1 cellular context compared by ENCODE assay signal in the genomic region with DNA sequence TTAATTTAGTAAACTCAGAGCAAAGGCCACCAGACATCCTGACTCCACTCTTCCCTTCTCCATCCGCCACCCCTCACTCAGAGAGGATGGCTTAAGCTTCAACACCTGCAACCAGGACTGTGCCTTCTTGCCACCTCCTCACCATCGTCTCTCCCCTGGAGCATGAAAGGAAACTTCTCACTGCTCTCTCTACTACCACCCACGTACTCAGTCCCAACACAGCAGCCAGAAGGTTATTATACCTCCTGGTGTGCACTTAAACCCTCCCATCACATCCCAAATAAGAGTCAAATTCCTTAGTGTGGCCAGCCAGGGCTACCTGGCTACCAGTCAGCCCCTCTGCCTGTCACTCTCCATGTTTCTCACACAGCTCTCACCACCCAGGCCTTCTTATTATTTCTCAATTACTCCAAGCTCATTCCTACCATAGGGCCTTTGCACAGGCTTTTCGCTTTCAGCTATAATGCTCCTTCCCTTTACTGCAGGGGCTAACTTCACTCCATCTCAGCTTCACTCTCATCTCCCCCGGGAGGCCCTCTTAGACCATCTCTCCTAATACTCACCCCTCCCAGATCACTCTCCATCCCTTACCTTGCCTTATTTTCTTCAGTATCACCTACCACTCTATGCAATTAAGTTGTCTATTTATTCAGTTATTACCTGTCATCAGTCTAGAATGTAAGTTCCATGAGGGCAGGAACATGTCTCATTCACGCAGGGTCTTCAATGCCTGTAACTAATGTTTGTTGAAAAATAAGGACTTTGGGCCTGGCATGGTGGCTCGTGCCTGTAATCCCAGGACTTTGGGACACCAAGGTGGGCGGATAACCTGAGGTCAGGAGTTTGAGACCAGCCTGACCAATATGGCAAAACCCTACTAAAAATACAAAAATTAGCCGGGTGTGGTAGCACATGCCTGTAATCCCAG.
TF ChIP-seq lines count a peak whose summit lies in the region.

No MANE protein-coding gene starts in this region.

TF ChIP-seq in K562, 482 proteins besides CTCF, POLR2A, EP300 and RAD21 (continued from another document and continues in another):
- TF ChIP-seq ZNF77 (CRISPR knock-in tag; IDR thresholded peaks at IDR 0.05) (no peak), SMARCB1 (IDR thresholded peaks at IDR 0.05; ENCODE audit: insufficient read length, low read depth) (no peak), ZNF316 (IDR thresholded peaks at IDR 0.05) (peak; percentile 85), ERF (CRISPR knock-in tag; IDR thresholded peaks at IDR 0.05) (no peak), CTBP1 (IDR thresholded peaks at IDR 0.05; ENCODE audit: borderline replicate concordance) (no peak), PREB (CRISPR knock-in tag; IDR thresholded peaks at IDR 0.05) (no peak), RCOR1 (IDR thresholded peaks at IDR 0.05; ENCODE audit: borderline replicate concordance in 1 of 2, low read depth in 2 of 2, low read length in 2 of 2) (no peak), PHB2 (IDR thresholded peaks at IDR 0.05; ENCODE audit: low read depth) (no peak), TRIM28 (IDR thresholded peaks at IDR 0.05) (peak; percentile 90), TCF7L2 (IDR thresholded peaks at IDR 0.05; ENCODE audit: low read depth, low read length) (no peak), ZNF384 (IDR thresholded peaks at IDR 0.05; ENCODE audit: low read depth, low read length) (no peak), STAT6 (CRISPR knock-in tag; IDR thresholded peaks at IDR 0.05) (no peak), EGR1 (conservative IDR thresholded peaks at IDR 0.05) (peak; percentile 51), HOXB6 (CRISPR knock-in tag; IDR thresholded peaks at IDR 0.05; ENCODE audit: borderline replicate concordance) (no peak), PCBP2 (IDR thresholded peaks at IDR 0.05; ENCODE audit: low read depth, low read length, poor library complexity, severe bottlenecking) (no peak), TFE3 (CRISPR knock-in tag; IDR thresholded peaks at IDR 0.05) (no peak), SAP30 (IDR thresholded peaks at IDR 0.05; ENCODE audit: borderline replicate concordance, insufficient read depth, low read depth, low read length, poor library complexity, severe bottlenecking) (no peak), MED1 (CRISPR knock-in tag; IDR thresholded peaks at IDR 0.05; ENCODE audit: borderline replicate concordance) (no peak), ZC3H8 (IDR thresholded peaks at IDR 0.05) (no peak), TAL1 (IDR thresholded peaks at IDR 0.05) (no peak), EHMT2 (IDR thresholded peaks at IDR 0.05) (no peak), TRIM24 (IDR thresholded peaks at IDR 0.05) (peak; percentile 40 to 65; a peak in 2 of 4 replicates), POLR2AphosphoS2 (IDR thresholded peaks at IDR 0.05; ENCODE audit: low read length) (no peak), ETS1 (conservative IDR thresholded peaks at IDR 0.05; ENCODE audit: control insufficient read depth, low read depth, low read length) (no peak), FOS (IDR thresholded peaks at IDR 0.05; ENCODE audit: extremely low read depth, insufficient read length) (no peak), GTF2E2 (tag; IDR thresholded peaks at IDR 0.05) (no peak), LEF1 (IDR thresholded peaks at IDR 0.05) (no peak), ADNP (tag; IDR thresholded peaks at IDR 0.05) (peak; percentile 50; the same call in 1 of the 2 replicates), SRF (CRISPR knock-in tag; IDR thresholded peaks at IDR 0.05) (no peak), MTA1 (IDR thresholded peaks at IDR 0.05; ENCODE audit: borderline replicate concordance) (no peak), ZNF324 (CRISPR knock-in tag; IDR thresholded peaks at IDR 0.05) (no peak), CBX8 (IDR thresholded peaks at IDR 0.05; ENCODE audit: borderline replicate concordance, extremely low read depth, low read depth, low read length, poor library complexity, severe bottlenecking) (no peak)
- TF ChIP-seq, protein P1, sequence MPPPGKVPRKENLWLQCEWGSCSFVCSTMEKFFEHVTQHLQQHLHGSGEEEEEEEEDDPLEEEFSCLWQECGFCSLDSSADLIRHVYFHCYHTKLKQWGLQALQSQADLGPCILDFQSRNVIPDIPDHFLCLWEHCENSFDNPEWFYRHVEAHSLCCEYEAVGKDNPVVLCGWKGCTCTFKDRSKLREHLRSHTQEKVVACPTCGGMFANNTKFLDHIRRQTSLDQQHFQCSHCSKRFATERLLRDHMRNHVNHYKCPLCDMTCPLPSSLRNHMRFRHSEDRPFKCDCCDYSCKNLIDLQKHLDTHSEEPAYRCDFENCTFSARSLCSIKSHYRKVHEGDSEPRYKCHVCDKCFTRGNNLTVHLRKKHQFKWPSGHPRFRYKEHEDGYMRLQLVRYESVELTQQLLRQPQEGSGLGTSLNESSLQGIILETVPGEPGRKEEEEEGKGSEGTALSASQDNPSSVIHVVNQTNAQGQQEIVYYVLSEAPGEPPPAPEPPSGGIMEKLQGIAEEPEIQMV (tag; conservative IDR thresholded peaks at IDR 0.05; ENCODE audit: low read depth): no peak
- TF ChIP-seq, protein P2, sequence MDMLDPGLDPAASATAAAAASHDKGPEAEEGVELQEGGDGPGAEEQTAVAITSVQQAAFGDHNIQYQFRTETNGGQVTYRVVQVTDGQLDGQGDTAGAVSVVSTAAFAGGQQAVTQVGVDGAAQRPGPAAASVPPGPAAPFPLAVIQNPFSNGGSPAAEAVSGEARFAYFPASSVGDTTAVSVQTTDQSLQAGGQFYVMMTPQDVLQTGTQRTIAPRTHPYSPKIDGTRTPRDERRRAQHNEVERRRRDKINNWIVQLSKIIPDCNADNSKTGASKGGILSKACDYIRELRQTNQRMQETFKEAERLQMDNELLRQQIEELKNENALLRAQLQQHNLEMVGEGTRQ (CRISPR knock-in tag; IDR thresholded peaks at IDR 0.05): no peak
- TF ChIP-seq, protein P3, sequence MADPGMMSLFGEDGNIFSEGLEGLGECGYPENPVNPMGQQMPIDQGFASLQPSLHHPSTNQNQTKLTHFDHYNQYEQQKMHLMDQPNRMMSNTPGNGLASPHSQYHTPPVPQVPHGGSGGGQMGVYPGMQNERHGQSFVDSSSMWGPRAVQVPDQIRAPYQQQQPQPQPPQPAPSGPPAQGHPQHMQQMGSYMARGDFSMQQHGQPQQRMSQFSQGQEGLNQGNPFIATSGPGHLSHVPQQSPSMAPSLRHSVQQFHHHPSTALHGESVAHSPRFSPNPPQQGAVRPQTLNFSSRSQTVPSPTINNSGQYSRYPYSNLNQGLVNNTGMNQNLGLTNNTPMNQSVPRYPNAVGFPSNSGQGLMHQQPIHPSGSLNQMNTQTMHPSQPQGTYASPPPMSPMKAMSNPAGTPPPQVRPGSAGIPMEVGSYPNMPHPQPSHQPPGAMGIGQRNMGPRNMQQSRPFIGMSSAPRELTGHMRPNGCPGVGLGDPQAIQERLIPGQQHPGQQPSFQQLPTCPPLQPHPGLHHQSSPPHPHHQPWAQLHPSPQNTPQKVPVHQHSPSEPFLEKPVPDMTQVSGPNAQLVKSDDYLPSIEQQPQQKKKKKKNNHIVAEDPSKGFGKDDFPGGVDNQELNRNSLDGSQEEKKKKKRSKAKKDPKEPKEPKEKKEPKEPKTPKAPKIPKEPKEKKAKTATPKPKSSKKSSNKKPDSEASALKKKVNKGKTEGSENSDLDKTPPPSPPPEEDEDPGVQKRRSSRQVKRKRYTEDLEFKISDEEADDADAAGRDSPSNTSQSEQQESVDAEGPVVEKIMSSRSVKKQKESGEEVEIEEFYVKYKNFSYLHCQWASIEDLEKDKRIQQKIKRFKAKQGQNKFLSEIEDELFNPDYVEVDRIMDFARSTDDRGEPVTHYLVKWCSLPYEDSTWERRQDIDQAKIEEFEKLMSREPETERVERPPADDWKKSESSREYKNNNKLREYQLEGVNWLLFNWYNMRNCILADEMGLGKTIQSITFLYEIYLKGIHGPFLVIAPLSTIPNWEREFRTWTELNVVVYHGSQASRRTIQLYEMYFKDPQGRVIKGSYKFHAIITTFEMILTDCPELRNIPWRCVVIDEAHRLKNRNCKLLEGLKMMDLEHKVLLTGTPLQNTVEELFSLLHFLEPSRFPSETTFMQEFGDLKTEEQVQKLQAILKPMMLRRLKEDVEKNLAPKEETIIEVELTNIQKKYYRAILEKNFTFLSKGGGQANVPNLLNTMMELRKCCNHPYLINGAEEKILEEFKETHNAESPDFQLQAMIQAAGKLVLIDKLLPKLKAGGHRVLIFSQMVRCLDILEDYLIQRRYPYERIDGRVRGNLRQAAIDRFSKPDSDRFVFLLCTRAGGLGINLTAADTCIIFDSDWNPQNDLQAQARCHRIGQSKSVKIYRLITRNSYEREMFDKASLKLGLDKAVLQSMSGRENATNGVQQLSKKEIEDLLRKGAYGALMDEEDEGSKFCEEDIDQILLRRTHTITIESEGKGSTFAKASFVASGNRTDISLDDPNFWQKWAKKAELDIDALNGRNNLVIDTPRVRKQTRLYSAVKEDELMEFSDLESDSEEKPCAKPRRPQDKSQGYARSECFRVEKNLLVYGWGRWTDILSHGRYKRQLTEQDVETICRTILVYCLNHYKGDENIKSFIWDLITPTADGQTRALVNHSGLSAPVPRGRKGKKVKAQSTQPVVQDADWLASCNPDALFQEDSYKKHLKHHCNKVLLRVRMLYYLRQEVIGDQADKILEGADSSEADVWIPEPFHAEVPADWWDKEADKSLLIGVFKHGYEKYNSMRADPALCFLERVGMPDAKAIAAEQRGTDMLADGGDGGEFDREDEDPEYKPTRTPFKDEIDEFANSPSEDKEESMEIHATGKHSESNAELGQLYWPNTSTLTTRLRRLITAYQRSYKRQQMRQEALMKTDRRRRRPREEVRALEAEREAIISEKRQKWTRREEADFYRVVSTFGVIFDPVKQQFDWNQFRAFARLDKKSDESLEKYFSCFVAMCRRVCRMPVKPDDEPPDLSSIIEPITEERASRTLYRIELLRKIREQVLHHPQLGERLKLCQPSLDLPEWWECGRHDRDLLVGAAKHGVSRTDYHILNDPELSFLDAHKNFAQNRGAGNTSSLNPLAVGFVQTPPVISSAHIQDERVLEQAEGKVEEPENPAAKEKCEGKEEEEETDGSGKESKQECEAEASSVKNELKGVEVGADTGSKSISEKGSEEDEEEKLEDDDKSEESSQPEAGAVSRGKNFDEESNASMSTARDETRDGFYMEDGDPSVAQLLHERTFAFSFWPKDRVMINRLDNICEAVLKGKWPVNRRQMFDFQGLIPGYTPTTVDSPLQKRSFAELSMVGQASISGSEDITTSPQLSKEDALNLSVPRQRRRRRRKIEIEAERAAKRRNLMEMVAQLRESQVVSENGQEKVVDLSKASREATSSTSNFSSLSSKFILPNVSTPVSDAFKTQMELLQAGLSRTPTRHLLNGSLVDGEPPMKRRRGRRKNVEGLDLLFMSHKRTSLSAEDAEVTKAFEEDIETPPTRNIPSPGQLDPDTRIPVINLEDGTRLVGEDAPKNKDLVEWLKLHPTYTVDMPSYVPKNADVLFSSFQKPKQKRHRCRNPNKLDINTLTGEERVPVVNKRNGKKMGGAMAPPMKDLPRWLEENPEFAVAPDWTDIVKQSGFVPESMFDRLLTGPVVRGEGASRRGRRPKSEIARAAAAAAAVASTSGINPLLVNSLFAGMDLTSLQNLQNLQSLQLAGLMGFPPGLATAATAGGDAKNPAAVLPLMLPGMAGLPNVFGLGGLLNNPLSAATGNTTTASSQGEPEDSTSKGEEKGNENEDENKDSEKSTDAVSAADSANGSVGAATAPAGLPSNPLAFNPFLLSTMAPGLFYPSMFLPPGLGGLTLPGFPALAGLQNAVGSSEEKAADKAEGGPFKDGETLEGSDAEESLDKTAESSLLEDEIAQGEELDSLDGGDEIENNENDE (IDR thresholded peaks at IDR 0.05; ENCODE audit: low read depth, low read length): no peak
